8 cellular contexts compared by ENCODE assay signal in genomic region chr15:40755821-40756220, GRCh38. TPM values are rescaled to one million over a fixed set of nuclear protein-coding genes. Genes with fewer than 3 reads are reported as not detected.
A peak's percentile ranks its signal among the peaks of the same experiment; 100 is the strongest.
DNase-seq lines count a peak whose midpoint lies in the region; ATAC-seq and TF ChIP-seq lines count a peak whose summit lies in the region.

No MANE protein-coding gene starts in this region.

- DNase-seq in activated naive CD4-positive, alpha-beta T cell treated with anti-CD3 and anti-CD28 coated beads, Interleukin-2, amount 10 ng/mL, durations not matched to agents 7 days and 5 days, result no peak
- DNase-seq in activated naive CD4-positive, alpha-beta T cell treated with Interleukin-2 at 50 U/mL for 16 hours, result no peak
- DNase-seq in activated CD4-positive, alpha-beta memory T cell treated with anti-CD3 and anti-CD28 coated beads, Interleukin-2, amount 10 ng/mL, durations not matched to agents 7 days and 5 days, result no peak
- DNase-seq in left lung (no peak), transverse colon (no peak), iPS-NIHi11 (ENCODE audit: low spot score) (no peak)
- no peak for DNase-seq in stimulated activated naive CD4-positive, alpha-beta T cell treated with Interleukin-2 at 50 U/mL for 16 hours (lab: John Stamatoyannopoulos, UW)

- CTCF ChIA-PET in activated naive CD4-positive, alpha-beta T cell treated with anti-CD3 and anti-CD28 coated beads, Interleukin-2, amount 10 ng/mL, durations not matched to agents 7 days and 5 days (lab: Charles Lee), result no interaction called here
- CTCF ChIA-PET in activated CD4-positive, alpha-beta memory T cell treated with anti-CD3 and anti-CD28 coated beads, Interleukin-2, amount 10 ng/mL, durations not matched to agents 7 days and 5 days (lab: Charles Lee), result interaction anchor here (1.0 to 1.2 kb wide), 2 partner anchors 11 to 23 kb away, joined by 3 to 6 read pairs; no protein-coding TSS in a partner anchor

- H3K4me1 Mint-ChIP-seq in activated naive CD4-positive, alpha-beta T cell treated with anti-CD3 and anti-CD28 coated beads, Interleukin-2, amount 10 ng/mL, durations not matched to agents 7 days and 5 days, result peaks cover 45% of the 10 kb centered on the region
- H3K4me1 Mint-ChIP-seq in activated CD4-positive, alpha-beta memory T cell treated with anti-CD3 and anti-CD28 coated beads, Interleukin-2, amount 10 ng/mL, durations not matched to agents 7 days and 5 days, result peaks cover 31% of the 10 kb centered on the region

- no peaks in the 10 kb centered on the region for H3K9me3 ChIP-seq in left lung
- H3K9me3 ChIP-seq in transverse colon, result no peaks in the 10 kb centered on the region

- TF ChIP-seq EP300 in transverse colon (IDR thresholded peaks at IDR 0.05; ENCODE audit: low read depth), result no peak

- peak overlapping the region; percentile 68 to 84 for H3K27ac ChIP-seq in left lung
- peak overlapping the region; percentile 84 to 90 (median 86) for H3K27ac ChIP-seq in transverse colon

- TF ChIP-seq CTCF in left lung (IDR thresholded peaks at IDR 0.05) (no peak), transverse colon (IDR thresholded peaks at IDR 0.05) (no peak)

- no peak for TF ChIP-seq POLR2A in transverse colon (IDR thresholded peaks at IDR 0.05)

- no peaks in the 10 kb centered on the region for H3K9me3 Mint-ChIP-seq in activated naive CD4-positive, alpha-beta T cell treated with anti-CD3 and anti-CD28 coated beads, Interleukin-2, amount 10 ng/mL, durations not matched to agents 7 days and 5 days
- H3K9me3 Mint-ChIP-seq in activated CD4-positive, alpha-beta memory T cell treated with anti-CD3 and anti-CD28 coated beads, Interleukin-2, amount 10 ng/mL, durations not matched to agents 7 days and 5 days, result no peaks in the 10 kb centered on the region

- H3K27me3 Mint-ChIP-seq in activated naive CD4-positive, alpha-beta T cell treated with anti-CD3 and anti-CD28 coated beads, Interleukin-2, amount 10 ng/mL, durations not matched to agents 7 days and 5 days, result peaks cover 10% of the 10 kb centered on the region
- no peaks in the 10 kb centered on the region for H3K27me3 Mint-ChIP-seq in activated CD4-positive, alpha-beta memory T cell treated with anti-CD3 and anti-CD28 coated beads, Interleukin-2, amount 10 ng/mL, durations not matched to agents 7 days and 5 days

- no peak for ATAC-seq in left lung
- ATAC-seq in HG03520 (IDR thresholded peaks at IDR 0.05; ENCODE audit: unreplicated experiment), result no peak

- peak overlapping the region; percentile 70 to 91 for H3K4me3 ChIP-seq in left lung
- H3K4me3 ChIP-seq in transverse colon, result peak overlapping the region in 3 of 4 donors; percentile 73 to 85 (median 74)

- H3K27ac Mint-ChIP-seq in activated naive CD4-positive, alpha-beta T cell treated with anti-CD3 and anti-CD28 coated beads, Interleukin-2, amount 10 ng/mL, durations not matched to agents 7 days and 5 days, result peak overlapping the region; percentile 98
- peak overlapping the region; percentile 95 for H3K27ac Mint-ChIP-seq in activated CD4-positive, alpha-beta memory T cell treated with anti-CD3 and anti-CD28 coated beads, Interleukin-2, amount 10 ng/mL, durations not matched to agents 7 days and 5 days

- 0 to 53% methylated on average over 1 to 11 of the region's 11 CpGs for WGBS in transverse colon (ENCODE audit: low coverage in 1 of 2), 2 donors

- in situ Hi-C loops in transverse colon (cut with MboI; ENCODE audit: low pct_ligation_motif_present in 1 of 4, low pct_unique_long_range_greater_than_20kb in 1 of 4, low sequenced_read_pairs in 3 of 4), result loop anchor here in 1 of 4 donors (25.0 kb wide), 1 partner anchor 169 kb away; the partner anchor contains the start of gene KNL1

- H3K27me3 ChIP-seq in left lung, result no peaks in the 10 kb centered on the region
- no peaks in the 10 kb centered on the region for H3K27me3 ChIP-seq in transverse colon

- peak overlapping the region; percentile 89 for H3K4me3 Mint-ChIP-seq in activated naive CD4-positive, alpha-beta T cell treated with anti-CD3 and anti-CD28 coated beads, Interleukin-2, amount 10 ng/mL, durations not matched to agents 7 days and 5 days
- peak overlapping the region; percentile 88 for H3K4me3 Mint-ChIP-seq in activated CD4-positive, alpha-beta memory T cell treated with anti-CD3 and anti-CD28 coated beads, Interleukin-2, amount 10 ng/mL, durations not matched to agents 7 days and 5 days

- H3K36me3 ChIP-seq in left lung (peaks cover 0 to 13% of the 10 kb centered on the region in 2 donors), transverse colon (peaks cover 0 to 9% (median 4%) of the 10 kb centered on the region in 4 donors)

- intact Hi-C loops in left lung (cut with DNase I) (no loop called here), transverse colon (cut with DNase I; ENCODE audit: low total_unique reads) (loop anchor here (2.0 kb wide), 1 partner anchor 51 kb away; the partner anchor contains the start of genes DNAJC17 and ZFYVE19)

- peaks cover 23% of the 10 kb centered on the region for H3K36me3 Mint-ChIP-seq in activated naive CD4-positive, alpha-beta T cell treated with anti-CD3 and anti-CD28 coated beads, Interleukin-2, amount 10 ng/mL, durations not matched to agents 7 days and 5 days
- peaks cover 26% of the 10 kb centered on the region for H3K36me3 Mint-ChIP-seq in activated CD4-positive, alpha-beta memory T cell treated with anti-CD3 and anti-CD28 coated beads, Interleukin-2, amount 10 ng/mL, durations not matched to agents 7 days and 5 days (ENCODE audit: low read depth)

- POLR2A ChIA-PET in activated CD4-positive, alpha-beta memory T cell treated with anti-CD3 and anti-CD28 coated beads, Interleukin-2, amount 10 ng/mL, durations not matched to agents 7 days and 5 days (lab: Charles Lee), result interaction anchor here (0.8 to 2.0 kb wide), 3 partner anchors 10 to 13 kb away, joined by 3 to 14 read pairs (median 5); partner anchors contain the start of gene GCHFR

- peaks cover 0 to 25% of the 10 kb centered on the region in 2 donors for H3K4me1 ChIP-seq in left lung
- peaks cover 0 to 24% (median 11%) of the 10 kb centered on the region in 4 donors for H3K4me1 ChIP-seq in transverse colon

RNA-seq across cellular contexts. Expression of gene RMDN3, which starts 0.8 kb away (rescaled TPM):
- total RNA-seq in activated CD4-positive, alpha-beta memory T cell treated with anti-CD3 and anti-CD28 coated beads, Interleukin-2, amount 10 ng/mL, durations not matched to agents 7 days and 5 days, result 10 to 100 TPM; 28.4 to 30.5 TPM
- total RNA-seq in left lung, result 10 to 100 TPM; 60.4 to 83.1 TPM
- total RNA-seq in transverse colon, result 100 to 1,000 TPM in 1 of 4 donors, 10 to 100 TPM in 3; 16.5 to 131 (median 32.7) TPM

RNA-seq across cellular contexts. Expression of gene GCHFR, which starts 8.0 kb away (rescaled TPM):
- total RNA-seq in activated CD4-positive, alpha-beta memory T cell treated with anti-CD3 and anti-CD28 coated beads, Interleukin-2, amount 10 ng/mL, durations not matched to agents 7 days and 5 days, result 10 to 100 TPM; 39.4 to 39.6 TPM
- 10 to 100 TPM; 42.1 to 61.5 TPM for total RNA-seq in left lung
- 10 to 100 TPM; 22.5 to 58.5 (median 46.5) TPM for total RNA-seq in transverse colon

RNA-seq across cellular contexts. Expression of gene C15orf62, which starts 14.0 kb away (rescaled TPM):
- total RNA-seq in activated CD4-positive, alpha-beta memory T cell treated with anti-CD3 and anti-CD28 coated beads, Interleukin-2, amount 10 ng/mL, durations not matched to agents 7 days and 5 days, result 1 to 10 TPM; 1.1 to 1.2 TPM
- under 1 TPM; 0.32 to 0.71 TPM for total RNA-seq in left lung
- total RNA-seq in transverse colon, result under 1 TPM in 2 of 4 donors, not detected in 2; 0.14 to 0.32 TPM

RNA-seq across cellular contexts. Expression of gene ZFYVE19, which starts 51.1 kb away (rescaled TPM):
- 10 to 100 TPM; 27.2 to 29.8 TPM for total RNA-seq in activated CD4-positive, alpha-beta memory T cell treated with anti-CD3 and anti-CD28 coated beads, Interleukin-2, amount 10 ng/mL, durations not matched to agents 7 days and 5 days
- total RNA-seq in left lung (10 to 100 TPM; 23.6 to 26.2 TPM), transverse colon (10 to 100 TPM; 61.2 to 91.6 (median 69.9) TPM)

RNA-seq across cellular contexts. Expression of gene DNAJC17, which starts 51.5 kb away (rescaled TPM):
- total RNA-seq in activated CD4-positive, alpha-beta memory T cell treated with anti-CD3 and anti-CD28 coated beads, Interleukin-2, amount 10 ng/mL, durations not matched to agents 7 days and 5 days, result 10 to 100 TPM; 35.8 to 37.8 TPM
- total RNA-seq in left lung (10 to 100 TPM; 24.3 to 32.6 TPM), transverse colon (10 to 100 TPM in 3 of 4 donors, 1 to 10 TPM in 1; 6.0 to 56.9 (median 22.3) TPM)
